ENCODE assay signal across 8 cellular contexts in genomic region chr12:108825205-108825950, GRCh38. TPM values are rescaled to one million over a fixed set of nuclear protein-coding genes. Genes with fewer than 3 reads are reported as not detected.
DNase-seq lines count a peak whose midpoint lies in the region; ATAC-seq and TF ChIP-seq lines count a peak whose summit lies in the region.

No MANE protein-coding gene starts in this region.

- H3K4me3 ChIP-seq in NB4 (ENCODE audit: low read depth, low read length) = no peak overlapping the region
- peak overlapping the region; percentile 63 for H3K4me3 ChIP-seq in endocrine pancreas (ENCODE audit: control insufficient read depth, insufficient read depth, low read length)

- no peak overlapping the region for H3K9ac ChIP-seq in endocrine pancreas (ENCODE audit: control insufficient read depth, insufficient read depth, low read length)

- peaks cover 17% of the 10 kb centered on the region for H3K4me1 ChIP-seq in endocrine pancreas (ENCODE audit: control insufficient read depth, insufficient read depth, low read length)

- no peak for ATAC-seq in HG03439 (IDR thresholded peaks at IDR 0.05; ENCODE audit: unreplicated experiment)

- H3K9me3 ChIP-seq in endocrine pancreas (ENCODE audit: control insufficient read depth, low read length) = no peaks in the 10 kb centered on the region

- peak; percentile 17 for DNase-seq in NCI-H510A treated with DMSO at 0.1 percent for 48 hours (lab: John Stamatoyannopoulos, UW)
- no peak for DNase-seq in NCI-H510A (lab: John Stamatoyannopoulos, UW)
- peak; percentile 80 for DNase-seq in NB4 (ENCODE audit: low read depth)
- peak; percentile 36 for DNase-seq in renal cortical epithelial cell (ENCODE audit: low read depth)
- DNase-seq in activated CD8-positive, alpha-beta memory T cell treated with anti-CD3 and anti-CD28 coated beads, Interleukin-2, amount 50 U/mL, for 48 hours = no peak
- DNase-seq in NCI-H187 treated with DMSO at 0.1 percent for 48 hours (lab: John Stamatoyannopoulos, UW) = no peak

- H3K36me3 ChIP-seq in endocrine pancreas (ENCODE audit: control insufficient read depth, insufficient read depth, low read length) = no peaks in the 10 kb centered on the region

- H3K27me3 ChIP-seq in endocrine pancreas (ENCODE audit: control insufficient read depth, insufficient read depth, low read length) = no peaks in the 10 kb centered on the region

- TF ChIP-seq POLR2A in NB4 (IDR thresholded peaks at IDR 0.05; ENCODE audit: extremely low read depth, insufficient read length) = no peak

- no peak for TF ChIP-seq CTCF in NB4 (IDR thresholded peaks at IDR 0.05; ENCODE audit: low read depth, low read length)

RNA-seq across cellular contexts. Expression of gene SSH1, which starts 32.0 kb away (rescaled TPM):
- total RNA-seq in renal cortical epithelial cell = 7.8 and 17.0 TPM in 2 replicates

RNA-seq across cellular contexts. Expression of gene DAO, which starts 54.5 kb away (rescaled TPM):
- total RNA-seq in renal cortical epithelial cell = not detected in 2 replicates

Comparison
In these comparisons a context has a peak if more than half of its experiments do, and no peak if none do; other contexts are left out.
1. DNase-seq: peak in NCI-H510A treated with DMSO at 0.1 percent for 48 hours (single experiment), NB4 (single experiment) and renal cortical epithelial cell (single experiment); none in NCI-H510A (single experiment), activated CD8-positive, alpha-beta memory T cell treated with anti-CD3 and anti-CD28 coated beads, Interleukin-2, amount 50 U/mL, for 48 hours (single experiment) and NCI-H187 treated with DMSO at 0.1 percent for 48 hours (single experiment).